In genomic region chr4:145732416-145732815, GRCh38 we compare ENCODE assay signal across 8 cellular contexts. TPM values are rescaled to one million over a fixed set of nuclear protein-coding genes. Genes with fewer than 3 reads are reported as not detected.
DNase-seq lines count a peak whose midpoint lies in the region; ATAC-seq and TF ChIP-seq lines count a peak whose summit lies in the region.

No MANE protein-coding gene starts in this region.

- CTCF ChIA-PET in activated naive CD4-positive, alpha-beta T cell treated with anti-CD3 and anti-CD28 coated beads for 36 hours (lab: Charles Lee): no interaction called here

- in situ Hi-C loops in astrocyte of the spinal cord (cut with HindIII; ENCODE audit: low sequenced_read_pairs): no loop called here

- H3K27ac Mint-ChIP-seq in activated naive CD4-positive, alpha-beta T cell treated with anti-CD3 and anti-CD28 coated beads for 36 hours: no peak overlapping the region

- TF ChIP-seq CTCF in astrocyte of the spinal cord (IDR thresholded peaks at IDR 0.05; ENCODE audit: low read depth, low read length) (no peak), upper lobe of left lung (IDR thresholded peaks at IDR 0.05) (no peak)

- 33 to 48% methylated on average over 10 of the region's 10 CpGs for WGBS in upper lobe of left lung, 2 donors

- H3K36me3 Mint-ChIP-seq in activated naive CD4-positive, alpha-beta T cell treated with anti-CD3 and anti-CD28 coated beads for 36 hours (ENCODE audit: low read depth): no peaks in the 10 kb centered on the region

- peak overlapping the region; percentile 75 for H3K4me3 Mint-ChIP-seq in activated naive CD4-positive, alpha-beta T cell treated with anti-CD3 and anti-CD28 coated beads for 36 hours

- peaks cover 7% of the 10 kb centered on the region for H3K4me1 Mint-ChIP-seq in activated naive CD4-positive, alpha-beta T cell treated with anti-CD3 and anti-CD28 coated beads for 36 hours (ENCODE audit: low read depth)

- H3K9me3 ChIP-seq in upper lobe of left lung: no peaks in the 10 kb centered on the region

- H3K27me3 ChIP-seq in upper lobe of left lung: no peaks in the 10 kb centered on the region

- H3K4me1 ChIP-seq in upper lobe of left lung: peaks cover 45 to 55% (median 52%) of the 10 kb centered on the region in 4 donors

- intact Hi-C loops in activated naive CD4-positive, alpha-beta T cell treated with anti-CD3 and anti-CD28 coated beads for 36 hours (cut with micrococcal nuclease): loop anchor here (5.0 to 10.0 kb wide), 4 partner anchors 248 to 1885 kb away; partner anchors contain the start of genes SLC10A7, SMAD1 and TMEM184C

- TF ChIP-seq POLR2A in upper lobe of left lung (IDR thresholded peaks at IDR 0.05): no peak

- peak overlapping the region; percentile 93 to 99 (median 95) for H3K27ac ChIP-seq in upper lobe of left lung

- peaks cover 10% of the 10 kb centered on the region for H3K27me3 Mint-ChIP-seq in activated naive CD4-positive, alpha-beta T cell treated with anti-CD3 and anti-CD28 coated beads for 36 hours (ENCODE audit: low read depth)

- no peaks in the 10 kb centered on the region for H3K9me3 Mint-ChIP-seq in activated naive CD4-positive, alpha-beta T cell treated with anti-CD3 and anti-CD28 coated beads for 36 hours

- no peak for ATAC-seq in upper lobe of left lung (ENCODE audit: low FRiP score in 2 of 2)
- no peak for ATAC-seq in HG03280 (IDR thresholded peaks at IDR 0.05; ENCODE audit: unreplicated experiment)
- no peak for ATAC-seq in GM19395 (IDR thresholded peaks at IDR 0.05; ENCODE audit: unreplicated experiment)

- no peak for TF ChIP-seq EP300 in upper lobe of left lung (IDR thresholded peaks at IDR 0.05)

- DNase-seq in activated naive CD4-positive, alpha-beta T cell treated with anti-CD3 and anti-CD28 coated beads for 36 hours: no peak
- no peak for DNase-seq in activated naive CD4-positive, alpha-beta T cell (lab: John Stamatoyannopoulos, UW)
- DNase-seq in astrocyte of the spinal cord (ENCODE audit: low read depth, low spot score) (no peak), medulla oblongata (ENCODE audit: extremely low spot score) (peak; percentile 25), upper lobe of left lung (no peak), NCI-H2081 treated with DMSO at 0.1 percent for 48 hours (lab: John Stamatoyannopoulos, UW) (no peak)

- H3K4me3 ChIP-seq in astrocyte of the spinal cord (ENCODE audit: low read depth, low read length) (peak overlapping the region; percentile 42), upper lobe of left lung (peak overlapping the region in 3 of 4 donors; percentile 58 to 64 (median 63))

- no peaks in the 10 kb centered on the region for H3K36me3 ChIP-seq in upper lobe of left lung

RNA-seq across cellular contexts. Expression of gene C4orf51, which starts 52.5 kb away (rescaled TPM):
- total RNA-seq in activated naive CD4-positive, alpha-beta T cell treated with anti-CD3 and anti-CD28 coated beads for 36 hours: not detected
- not detected for total RNA-seq in upper lobe of left lung
